8 cellular contexts compared by ENCODE assay signal in the genomic region with DNA sequence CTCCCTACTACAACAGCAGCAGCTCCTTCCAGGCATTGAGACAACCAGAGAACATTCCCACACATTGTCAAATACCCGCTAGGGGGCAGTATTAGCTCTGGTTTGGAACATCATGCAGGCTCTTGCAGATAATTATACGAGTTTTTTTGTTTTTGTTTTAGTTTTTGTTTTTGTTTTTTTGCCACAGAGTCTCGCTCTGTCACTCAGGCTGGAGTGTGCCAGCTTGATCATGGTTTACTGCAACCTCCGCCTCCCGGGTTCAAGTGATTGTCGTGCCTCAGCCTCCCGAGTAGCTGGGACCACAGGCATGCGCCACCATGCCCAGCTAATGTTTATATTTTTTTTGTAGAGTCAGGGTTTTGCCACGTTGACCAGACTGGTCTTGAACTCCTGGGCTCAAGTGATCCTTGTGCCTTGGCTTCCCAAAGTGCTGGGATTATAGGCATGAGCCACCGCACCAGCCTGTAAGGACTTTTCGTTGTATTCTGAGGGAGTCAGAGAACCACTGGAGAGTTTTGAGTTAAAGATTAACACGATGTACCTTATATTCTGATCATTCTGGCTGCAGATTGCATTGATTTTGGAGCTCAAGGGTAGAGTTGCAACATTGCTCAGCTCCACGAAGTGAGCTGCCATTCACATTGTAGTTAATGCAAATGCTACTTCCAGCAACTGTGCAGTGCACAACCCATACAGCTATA.
A peak's percentile ranks its signal among the peaks of the same experiment; 100 is the strongest.
DNase-seq lines count a peak whose midpoint lies in the region; ATAC-seq and TF ChIP-seq lines count a peak whose summit lies in the region.

No MANE protein-coding gene starts in this region.

- H3K27ac Mint-ChIP-seq in effector memory CD8-positive, alpha-beta T cell, result no peak overlapping the region
- no peak overlapping the region for H3K27ac Mint-ChIP-seq in memory B cell
- no peak overlapping the region for H3K27ac Mint-ChIP-seq in stimulated activated effector memory CD8-positive, alpha-beta T cell treated with anti-CD3 and anti-CD28 coated beads, Interleukin-12 subunit alpha, Interleukin-12 subunit beta, amount 100 ng/mL, for 72 hours

- H3K9me3 Mint-ChIP-seq in effector memory CD8-positive, alpha-beta T cell, result peaks cover 5 to 26% of the 10 kb centered on the region in 2 donors
- peaks cover 18% of the 10 kb centered on the region for H3K9me3 Mint-ChIP-seq in memory B cell
- H3K9me3 Mint-ChIP-seq in stimulated activated effector memory CD8-positive, alpha-beta T cell treated with anti-CD3 and anti-CD28 coated beads, Interleukin-12 subunit alpha, Interleukin-12 subunit beta, amount 100 ng/mL, for 72 hours, result peaks cover 13% of the 10 kb centered on the region

- POLR2A ChIA-PET in AG04449 (lab: Yijun Ruan, JAX), result interaction anchor here (0.7 to 0.9 kb wide), 2 partner anchors 86 to 283 kb away, joined by 3 read pairs; no protein-coding TSS in a partner anchor

- CTCF ChIA-PET in AG04449 (lab: Yijun Ruan, JAX), result interaction anchor here (0.6 to 6.2 kb wide), 65 partner anchors 9 to 381 kb away, joined by 3 to 121 read pairs (median 5); a partner anchor contains a TSS

- ATAC-seq in effector memory CD8-positive, alpha-beta T cell (replicated peaks), result no peak
- ATAC-seq in memory B cell (ENCODE audit: low read depth) (no peak), HG03469 (IDR thresholded peaks at IDR 0.05; ENCODE audit: unreplicated experiment) (no peak)
- peak; percentile 47 for ATAC-seq in stimulated activated effector memory CD8-positive, alpha-beta T cell treated with anti-CD3 and anti-CD28 coated beads, Interleukin-12 subunit alpha, Interleukin-12 subunit beta, amount 100 ng/mL, for 72 hours

- H3K4me3 ChIP-seq in AG04449 (ENCODE audit: low read depth, low read length) (no peak overlapping the region), WI38 (ENCODE audit: low read depth, low read length) (no peak overlapping the region)

- DNase-seq in AG04449 (ENCODE audit: low read depth, low spot score) (peak; percentile 34), NCI-H2171 (lab: John Stamatoyannopoulos, UW) (peak; percentile 22), memory B cell (ENCODE audit: low spot score in 2 of 2) (peak; percentile 21 to 26)
- DNase-seq in effector memory CD8-positive, alpha-beta T cell, result peak; percentile 3 to 13 (median 3)
- peak; percentile 11 to 62 for DNase-seq in stimulated activated effector memory CD8-positive, alpha-beta T cell treated with anti-CD3 and anti-CD28 coated beads, Interleukin-12 subunit alpha, Interleukin-12 subunit beta, amount 100 ng/mL, for 72 hours (ENCODE audit: low spot score in 2 of 2)

- H3K4me3 Mint-ChIP-seq in effector memory CD8-positive, alpha-beta T cell, result no peak overlapping the region
- no peak overlapping the region for H3K4me3 Mint-ChIP-seq in memory B cell
- H3K4me3 Mint-ChIP-seq in stimulated activated effector memory CD8-positive, alpha-beta T cell treated with anti-CD3 and anti-CD28 coated beads, Interleukin-12 subunit alpha, Interleukin-12 subunit beta, amount 100 ng/mL, for 72 hours, result no peak overlapping the region

- H3K27me3 Mint-ChIP-seq in effector memory CD8-positive, alpha-beta T cell, result peaks cover 18 to 20% of the 10 kb centered on the region in 2 donors
- H3K27me3 Mint-ChIP-seq in memory B cell, result peaks cover 19% of the 10 kb centered on the region

- no peaks in the 10 kb centered on the region for H3K36me3 Mint-ChIP-seq in effector memory CD8-positive, alpha-beta T cell (ENCODE audit: insufficient read depth)
- H3K36me3 Mint-ChIP-seq in memory B cell, result no peaks in the 10 kb centered on the region
- H3K36me3 Mint-ChIP-seq in stimulated activated effector memory CD8-positive, alpha-beta T cell treated with anti-CD3 and anti-CD28 coated beads, Interleukin-12 subunit alpha, Interleukin-12 subunit beta, amount 100 ng/mL, for 72 hours, result no peaks in the 10 kb centered on the region

- H3K4me1 Mint-ChIP-seq in effector memory CD8-positive, alpha-beta T cell (ENCODE audit: low read depth in 2 of 2), result no peaks in the 10 kb centered on the region
- peaks cover 2% of the 10 kb centered on the region for H3K4me1 Mint-ChIP-seq in memory B cell
- no peaks in the 10 kb centered on the region for H3K4me1 Mint-ChIP-seq in stimulated activated effector memory CD8-positive, alpha-beta T cell treated with anti-CD3 and anti-CD28 coated beads, Interleukin-12 subunit alpha, Interleukin-12 subunit beta, amount 100 ng/mL, for 72 hours

- TF ChIP-seq CTCF in AG04449 (IDR thresholded peaks at IDR 0.05; ENCODE audit: insufficient read depth, low read length, missing control alignments) (peak; percentile 54), GM12874 (IDR thresholded peaks at IDR 0.05; ENCODE audit: insufficient read depth, low read depth, low read length) (peak; percentile 53), WI38 (IDR thresholded peaks at IDR 0.05; ENCODE audit: low read depth, low read length) (peak; percentile 55; the same call in 1 of the 2 replicates)
